12 cellular contexts compared by ENCODE assay signal in genomic region chr14:49908433-49908782, GRCh38. TPM values are rescaled to one million over a fixed set of nuclear protein-coding genes. Genes with fewer than 3 reads are reported as not detected.
A peak's percentile ranks its signal among the peaks of the same experiment; 100 is the strongest.
DNase-seq lines count a peak whose midpoint lies in the region; ATAC-seq and TF ChIP-seq lines count a peak whose summit lies in the region.
"Had no signal": no experiment of that assay in that cellular context is flagged by ENCODE, and none has a peak within 500 bp of the region (broad histone marks: within the 10 kb centered on the region; RNA-seq: fewer than 3 reads in every experiment).

No MANE protein-coding gene starts in this region.

- H3K27me3 Mint-ChIP-seq in activated naive CD8-positive, alpha-beta T cell: no peaks in the 10 kb centered on the region
- no peaks in the 10 kb centered on the region for H3K27me3 Mint-ChIP-seq in immature natural killer cell (ENCODE audit: low read depth in 3 of 3)

- 0 to 4% (median 0%) methylated on average over 1 of the region's 1 CpG for WGBS in heart left ventricle, 4 donors
- 1% methylated on average over 1 of the region's 1 CpG for WGBS in right cardiac atrium
- 0% methylated on average over 1 of the region's 1 CpG for WGBS in transverse colon (ENCODE audit: low coverage in 1 of 2), 2 donors

- in situ Hi-C loops in transverse colon (cut with MboI; ENCODE audit: low pct_ligation_motif_present in 1 of 4, low pct_unique_long_range_greater_than_20kb in 1 of 4, low sequenced_read_pairs in 3 of 4): no loop called here

- H3K27ac ChIP-seq in heart left ventricle (peak overlapping the region in 7 of 12 donors; percentile 0 to 85 (median 26)), right cardiac atrium (ENCODE audit: low read length) (no peak overlapping the region), transverse colon (peak overlapping the region in 3 of 4 donors; percentile 7 to 61 (median 59))

- intact Hi-C loops in heart left ventricle (cut with DNase I): no loop called here
- intact Hi-C loops in right cardiac atrium (cut with DNase I): no loop called here
- intact Hi-C loops in transverse colon (cut with DNase I; ENCODE audit: low total_unique reads): no loop called here
- intact Hi-C loops in posterior vena cava (cut with DNase I): no loop called here

- TF ChIP-seq EP300 in transverse colon (IDR thresholded peaks at IDR 0.05; ENCODE audit: low read depth): no peak

- H3K4me1 ChIP-seq in heart left ventricle (peaks cover 0 to 46% (median 2%) of the 10 kb centered on the region in 12 donors), right cardiac atrium (ENCODE audit: control insufficient read depth, insufficient read depth, low read length) (peaks cover 1% of the 10 kb centered on the region), transverse colon (peaks cover 0 to 33% (median 18%) of the 10 kb centered on the region in 4 donors)

- H3K36me3 ChIP-seq in heart left ventricle: no peaks in the 10 kb centered on the region
- H3K36me3 ChIP-seq in transverse colon: no peaks in the 10 kb centered on the region

- H3K4me3 Mint-ChIP-seq in activated naive CD8-positive, alpha-beta T cell: no peak overlapping the region
- peak overlapping the region in 3 of 5 donors; percentile 24 to 73 (median 33) for H3K4me3 Mint-ChIP-seq in immature natural killer cell

- no peak for TF ChIP-seq CTCF in heart left ventricle (IDR thresholded peaks at IDR 0.05)
- TF ChIP-seq CTCF in transverse colon (IDR thresholded peaks at IDR 0.05): no peak

- ATAC-seq in heart left ventricle: no peak
- no peak for ATAC-seq in right cardiac atrium

- H3K27ac Mint-ChIP-seq in activated naive CD8-positive, alpha-beta T cell: peak overlapping the region; percentile 50
- H3K27ac Mint-ChIP-seq in immature natural killer cell: peak overlapping the region in 4 of 6 donors; percentile 28 to 78 (median 52)

- H3K9me3 ChIP-seq in heart left ventricle: no peaks in the 10 kb centered on the region
- no peaks in the 10 kb centered on the region for H3K9me3 ChIP-seq in right cardiac atrium (ENCODE audit: control insufficient read depth, low read length)
- no peaks in the 10 kb centered on the region for H3K9me3 ChIP-seq in transverse colon

- no peak for DNase-seq in heart left ventricle
- DNase-seq in right cardiac atrium: no peak
- DNase-seq in immature natural killer cell: no peak
- no peak for DNase-seq in transverse colon
- no peak for DNase-seq in AG20443 (ENCODE audit: low spot score)
- DNase-seq in posterior vena cava (ENCODE audit: low spot score): no peak
- DNase-seq in NCI-H510A treated with DMSO at 0.1 percent for 48 hours (lab: John Stamatoyannopoulos, UW): no peak
- DNase-seq: amygdala; DMS79 treated with DMSO at 0.1 percent for 48 hours; effector memory CD4-positive, alpha-beta T cell; NCI-H1930 had no signal

- H3K27me3 ChIP-seq in heart left ventricle (no peaks in the 10 kb centered on the region), right cardiac atrium (ENCODE audit: control insufficient read depth, insufficient read depth) (no peaks in the 10 kb centered on the region), transverse colon (no peaks in the 10 kb centered on the region)

- H3K4me3 ChIP-seq in heart left ventricle: no peak overlapping the region
- H3K4me3 ChIP-seq in right cardiac atrium (ENCODE audit: low read length): no peak overlapping the region
- H3K4me3 ChIP-seq in transverse colon: no peak overlapping the region

- peaks cover 38% of the 10 kb centered on the region for H3K4me1 Mint-ChIP-seq in activated naive CD8-positive, alpha-beta T cell (ENCODE audit: low read depth)
- H3K4me1 Mint-ChIP-seq in immature natural killer cell: peaks cover 38 to 39% of the 10 kb centered on the region in 2 donors

- H3K9me3 Mint-ChIP-seq in activated naive CD8-positive, alpha-beta T cell (ENCODE audit: low read depth): no peaks in the 10 kb centered on the region
- H3K9me3 Mint-ChIP-seq in immature natural killer cell: no peaks in the 10 kb centered on the region

- no peak for TF ChIP-seq POLR2A in heart left ventricle (IDR thresholded peaks at IDR 0.05)
- TF ChIP-seq POLR2A in transverse colon (IDR thresholded peaks at IDR 0.05): no peak

- no peaks in the 10 kb centered on the region for H3K36me3 Mint-ChIP-seq in activated naive CD8-positive, alpha-beta T cell
- H3K36me3 Mint-ChIP-seq in immature natural killer cell: peaks cover 0 to 4% (median 0%) of the 10 kb centered on the region in 3 donors

RNA-seq across cellular contexts. Expression of gene ARF6, which starts 15.5 kb away (rescaled TPM):
- total RNA-seq in heart left ventricle: 10 to 100 TPM; 20.8 to 49.3 (median 27.4) TPM
- polyA plus RNA-seq in heart left ventricle: 10 to 100 TPM; 12.0 to 29.2 TPM
- total RNA-seq in right cardiac atrium: 10 to 100 TPM; 25.3 to 34.6 (median 28.2) TPM
- polyA plus RNA-seq in right cardiac atrium: 16.5 TPM
- 100 to 1,000 TPM; 163 to 242 (median 169) TPM for polyA plus RNA-seq in immature natural killer cell
- 100 to 1,000 TPM in 2 of 4 donors, 10 to 100 TPM in 2; 70.3 to 120 (median 101) TPM for total RNA-seq in transverse colon
- total RNA-seq in posterior vena cava: 10 to 100 TPM; 55.8 to 58.9 TPM

RNA-seq across cellular contexts. Expression of gene NEMF, which starts 55.8 kb away (rescaled TPM):
- 10 to 100 TPM; 26.7 to 69.7 (median 52.8) TPM for total RNA-seq in heart left ventricle
- 10 to 100 TPM; 30.5 to 33.3 TPM for polyA plus RNA-seq in heart left ventricle
- total RNA-seq in right cardiac atrium: 10 to 100 TPM; 47.0 to 54.4 (median 51.7) TPM
- 27.0 TPM for polyA plus RNA-seq in right cardiac atrium
- 10 to 100 TPM; 28.7 to 54.4 (median 33.4) TPM for polyA plus RNA-seq in immature natural killer cell
- 100 to 1,000 TPM in 1 of 4 donors, 10 to 100 TPM in 3; 50.2 to 129 (median 79.3) TPM for total RNA-seq in transverse colon
- total RNA-seq in posterior vena cava: 10 to 100 TPM; 49.3 to 61.4 TPM
